ENCODE assay signal across 8 cellular contexts in the genomic region with DNA sequence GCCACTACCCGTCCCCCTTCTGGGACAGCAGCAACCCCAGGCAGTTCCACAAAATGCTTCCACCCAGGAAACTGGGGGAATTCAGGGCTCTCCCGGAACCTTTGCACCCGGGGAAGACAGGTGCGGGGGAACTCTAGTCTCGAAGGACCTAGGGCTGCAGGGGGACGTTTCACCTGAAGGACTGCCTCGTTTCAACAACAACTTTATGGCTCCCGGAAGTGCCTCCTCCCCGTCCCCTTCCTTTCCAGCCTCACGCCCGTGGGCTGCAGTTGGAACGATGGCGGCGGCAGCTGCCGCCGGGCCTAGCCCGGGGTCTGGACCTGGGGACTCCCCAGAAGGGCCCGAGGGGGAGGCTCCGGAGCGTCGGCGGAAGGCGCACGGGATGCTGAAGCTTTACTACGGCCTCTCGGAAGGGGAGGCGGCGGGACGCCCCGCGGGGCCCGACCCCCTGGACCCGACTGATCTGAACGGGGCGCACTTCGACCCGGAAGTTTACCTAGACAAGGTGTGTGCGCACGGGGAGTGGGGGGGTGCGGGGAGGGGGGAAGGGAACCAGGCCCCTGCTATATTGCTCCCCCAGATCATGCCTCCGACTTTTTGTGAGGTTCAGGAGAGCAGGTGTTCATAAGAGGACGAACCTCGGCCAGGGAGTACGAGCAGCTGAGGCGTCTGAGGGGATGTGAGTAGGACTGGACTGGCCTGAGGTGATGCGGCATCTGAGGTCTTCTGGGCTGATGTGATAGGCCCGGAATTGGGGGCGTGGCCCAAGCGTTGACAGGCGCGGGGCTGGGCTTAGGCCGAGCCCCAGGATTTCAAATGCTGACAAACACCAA. TPM values are rescaled to one million over a fixed set of nuclear protein-coding genes. Genes with fewer than 3 reads are reported as not detected.
DNase-seq lines count a peak whose midpoint lies in the region; ATAC-seq and TF ChIP-seq lines count a peak whose summit lies in the region.

TSS of gene VPS51 (plus strand) at position 241 of the 833 bp plus-strand sequence. CDS start at position 278, 37 bp downstream.

- peak; percentile 72 for DNase-seq in DMS79 (lab: John Stamatoyannopoulos, UW)
- DNase-seq in LHCN-M2 (ENCODE audit: low read depth) = peak; percentile 86
- peak; percentile 93 for DNase-seq in RWPE1 (ENCODE audit: low spot score)
- DNase-seq in fibroblast of mammary gland (ENCODE audit: low read depth) = peak; percentile 89
- DNase-seq in naive thymus-derived CD8-positive, alpha-beta T cell = peak; percentile 65 to 93 (median 87)
- peak; percentile 82 for DNase-seq in stimulated activated naive B cell treated with anti-CD40 and anti-IgM and Interleukin-4, amounts not matched to agents 10 μg/mL and 1 μg/mL and 100 μg/mL, for 72 hours

- H3K4me3 ChIP-seq in fibroblast of mammary gland (ENCODE audit: control insufficient read depth, low read depth, low read length) = peak within 1 kb of the TSS; percentile 71

- CTCF ChIA-PET in RWPE1 (lab: Yijun Ruan, JAX) = interaction anchor here (0.7 to 3.1 kb wide), 2 partner anchors 14 to 17 kb away, joined by 3 to 13 read pairs; no protein-coding TSS in a partner anchor

- POLR2A ChIA-PET in RWPE1 (lab: Yijun Ruan, JAX; ENCODE audit: low non-redundant PET) = interaction anchor here (1.3 kb wide), 1 partner anchor 86 kb away, joined by 3 read pairs; the partner anchor contains the start of gene CAPN1
- POLR2A ChIA-PET in naive thymus-derived CD8-positive, alpha-beta T cell (lab: Charles Lee) = interaction anchor here (0.5 to 7.8 kb wide), 23 partner anchors 9 to 556 kb away, joined by 3 to 115 read pairs (median 4); partner anchors contain the start of genes ARL2, CDCA5, FAU and MRPL49

- peak; percentile 77 for ATAC-seq in GM21825 (IDR thresholded peaks at IDR 0.05; ENCODE audit: unreplicated experiment)
- peak; percentile 100 for ATAC-seq in activated T-helper 17 cell treated with anti-CD3 and anti-CD28 coated beads, Interleukin-2, amount 50 U/mL, for 72 hours (replicated peaks)
- peak; percentile 88 to 90 for ATAC-seq in naive thymus-derived CD8-positive, alpha-beta T cell
- ATAC-seq in stimulated activated naive B cell treated with anti-CD40 and anti-IgM and Interleukin-4, amounts not matched to agents 10 μg/mL and 1 μg/mL and 100 μg/mL, for 72 hours (replicated peaks) = peak; percentile 97 to 98

- peak within 1 kb of the TSS; percentile 88 for H3K27ac Mint-ChIP-seq in activated T-helper 17 cell treated with anti-CD3 and anti-CD28 coated beads, Interleukin-2, amount 50 U/mL, for 72 hours
- H3K27ac Mint-ChIP-seq in naive thymus-derived CD8-positive, alpha-beta T cell = peak within 1 kb of the TSS; percentile 88 to 98 (median 96)
- peak within 1 kb of the TSS; percentile 99 for H3K27ac Mint-ChIP-seq in stimulated activated naive B cell treated with anti-CD40 and anti-IgM and Interleukin-4, amounts not matched to agents 10 μg/mL and 1 μg/mL and 100 μg/mL, for 72 hours

- peak within 1 kb of the TSS; percentile 84 for H3K4me3 Mint-ChIP-seq in activated T-helper 17 cell treated with anti-CD3 and anti-CD28 coated beads, Interleukin-2, amount 50 U/mL, for 72 hours
- H3K4me3 Mint-ChIP-seq in naive thymus-derived CD8-positive, alpha-beta T cell = peak within 1 kb of the TSS; percentile 77 to 96 (median 90)
- peak within 1 kb of the TSS; percentile 86 to 88 for H3K4me3 Mint-ChIP-seq in stimulated activated naive B cell treated with anti-CD40 and anti-IgM and Interleukin-4, amounts not matched to agents 10 μg/mL and 1 μg/mL and 100 μg/mL, for 72 hours

- H3K36me3 Mint-ChIP-seq in activated T-helper 17 cell treated with anti-CD3 and anti-CD28 coated beads, Interleukin-2, amount 50 U/mL, for 72 hours (ENCODE audit: low read depth) = peaks cover 25% of the 10 kb centered on the region
- H3K36me3 Mint-ChIP-seq in naive thymus-derived CD8-positive, alpha-beta T cell = peaks cover 0 to 19% (median 0%) of the 10 kb centered on the region in 3 donors
- H3K36me3 Mint-ChIP-seq in stimulated activated naive B cell treated with anti-CD40 and anti-IgM and Interleukin-4, amounts not matched to agents 10 μg/mL and 1 μg/mL and 100 μg/mL, for 72 hours = peaks cover 2 to 5% of the 10 kb centered on the region in 2 donors

- H3K9me3 Mint-ChIP-seq in activated T-helper 17 cell treated with anti-CD3 and anti-CD28 coated beads, Interleukin-2, amount 50 U/mL, for 72 hours = no peaks in the 10 kb centered on the region
- no peaks in the 10 kb centered on the region for H3K9me3 Mint-ChIP-seq in naive thymus-derived CD8-positive, alpha-beta T cell
- no peaks in the 10 kb centered on the region for H3K9me3 Mint-ChIP-seq in stimulated activated naive B cell treated with anti-CD40 and anti-IgM and Interleukin-4, amounts not matched to agents 10 μg/mL and 1 μg/mL and 100 μg/mL, for 72 hours

- peaks cover 13% of the 10 kb centered on the region for H3K4me1 Mint-ChIP-seq in activated T-helper 17 cell treated with anti-CD3 and anti-CD28 coated beads, Interleukin-2, amount 50 U/mL, for 72 hours
- H3K4me1 Mint-ChIP-seq in naive thymus-derived CD8-positive, alpha-beta T cell = peaks cover 5 to 25% (median 13%) of the 10 kb centered on the region in 4 donors
- peaks cover 13 to 22% of the 10 kb centered on the region in 2 donors for H3K4me1 Mint-ChIP-seq in stimulated activated naive B cell treated with anti-CD40 and anti-IgM and Interleukin-4, amounts not matched to agents 10 μg/mL and 1 μg/mL and 100 μg/mL, for 72 hours

- H3K27ac ChIP-seq in RWPE1 = peak within 1 kb of the TSS; percentile 85

- TF ChIP-seq CTCF in RWPE1 (conservative IDR thresholded peaks at IDR 0.05; ENCODE audit: low read depth) = no peak
- TF ChIP-seq CTCF in fibroblast of mammary gland (conservative IDR thresholded peaks at IDR 0.05; ENCODE audit: control insufficient read depth, insufficient read depth, low read depth, low read length) = no peak

- H3K27me3 Mint-ChIP-seq in activated T-helper 17 cell treated with anti-CD3 and anti-CD28 coated beads, Interleukin-2, amount 50 U/mL, for 72 hours = no peaks in the 10 kb centered on the region
- no peaks in the 10 kb centered on the region for H3K27me3 Mint-ChIP-seq in naive thymus-derived CD8-positive, alpha-beta T cell
- no peaks in the 10 kb centered on the region for H3K27me3 Mint-ChIP-seq in stimulated activated naive B cell treated with anti-CD40 and anti-IgM and Interleukin-4, amounts not matched to agents 10 μg/mL and 1 μg/mL and 100 μg/mL, for 72 hours

RNA-seq across cellular contexts. Expression of gene VPS51, which starts in this region (rescaled TPM):
- total RNA-seq in LHCN-M2 (2014; rRNA removed) = 111 and 174 TPM in 2 replicates
- polyA plus RNA-seq in LHCN-M2 (2012) = 46.2 TPM
- total RNA-seq in activated T-helper 17 cell treated with anti-CD3 and anti-CD28 coated beads, Interleukin-2, amount 50 U/mL, for 72 hours = 10 to 100 TPM; 71.8 to 80.6 TPM
- 100 to 1,000 TPM; 258 to 274 TPM for total RNA-seq in naive thymus-derived CD8-positive, alpha-beta T cell
- 100 to 1,000 TPM in 2 of 3 donors, 10 to 100 TPM in 1; 70.2 to 111 (median 106) TPM for polyA plus RNA-seq in naive thymus-derived CD8-positive, alpha-beta T cell

Comparison
In these comparisons a context has a peak if more than half of its experiments do, and no peak if none do; other contexts are left out.
1. Peak in every context shown above with its lines: DNase-seq, ATAC-seq, H3K4me3 ChIP-seq and H3K27ac ChIP-seq.